7 cellular contexts compared by ENCODE assay signal in the genomic region with DNA sequence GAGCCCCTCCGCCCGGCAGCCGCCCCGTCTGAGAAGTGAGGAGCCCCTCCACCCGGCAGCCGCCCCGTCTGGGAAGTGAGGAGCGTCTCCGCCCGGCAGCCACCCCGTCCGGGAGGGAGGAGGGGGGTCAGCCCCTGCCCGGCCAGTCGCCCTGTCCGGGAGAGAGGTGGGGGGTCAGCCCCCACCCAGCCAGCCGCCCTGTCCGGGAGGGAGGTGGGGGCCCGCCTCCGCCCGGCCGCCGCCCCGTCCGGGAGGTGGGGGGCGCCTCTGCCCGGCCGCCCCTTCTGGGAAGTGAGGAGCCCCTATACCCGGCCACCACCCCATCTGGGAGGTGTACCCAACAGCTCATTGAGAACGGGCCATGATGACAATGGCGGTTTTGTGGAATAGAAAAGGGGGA. TPM values are rescaled to one million over a fixed set of nuclear protein-coding genes. Genes with fewer than 3 reads are reported as not detected.
DNase-seq lines count a peak whose midpoint lies in the region; ATAC-seq, FAIRE-seq and TF ChIP-seq lines count a peak whose summit lies in the region.
"Not testable (repeated sequence)": the region's sequence is repeated elsewhere in the genome, so short reads cannot be mapped to it uniquely, and the experiment has no call there.

No MANE protein-coding gene starts in this region.

- H2AFZ ChIP-seq in IMR-90 (replicated peaks; ENCODE audit: low read length, poor library complexity): not testable (repeated sequence)

- ATAC-seq in IMR-90 (ENCODE audit: low read depth): not testable (repeated sequence)

- POLR2A ChIA-PET in IMR-90 (lab: Charles Lee; ENCODE audit: unreplicated experiment): interaction anchor here (0.6 kb wide), 1 partner anchor 180 kb away, joined by 4 read pairs; no protein-coding TSS in a partner anchor

- not testable (repeated sequence) for H4K5ac ChIP-seq in IMR-90 (ENCODE audit: low read depth, low read length)

- peaks cover 14% of the 10 kb centered on the region; the same call in 1 of the 2 replicates for H4K20me1 ChIP-seq in IMR-90 (ENCODE audit: insufficient read depth, low read length)

- H3K27me3 Mint-ChIP-seq in neural crest cell (ENCODE audit: low read depth); osteocyte (ENCODE audit: unreplicated experiment); progenitor cell of endocrine pancreas: not testable (repeated sequence)

- not testable (repeated sequence) for H3K4ac ChIP-seq in IMR-90 (ENCODE audit: low read depth, low read length)

- not testable (repeated sequence) for H3K4me3 ChIP-seq in IMR-90 (ENCODE audit: insufficient read depth, low read depth, low read length); kidney (ENCODE audit: low read length in 2 of 2); suprapubic skin; vagina

- TF ChIP-seq RAD21 in IMR-90 (IDR thresholded peaks at IDR 0.05; ENCODE audit: low read length): not testable (repeated sequence)

- CTCF ChIA-PET in IMR-90 (lab: Yijun Ruan, JAX): not testable (repeated sequence)

- H2BK120ac ChIP-seq in IMR-90 (ENCODE audit: low read depth, low read length): not testable (repeated sequence)

- not testable (repeated sequence) for H2BK5ac ChIP-seq in IMR-90 (ENCODE audit: low read depth, low read length, poor library complexity, severe bottlenecking)

- not testable (repeated sequence) for H3K4me2 ChIP-seq in IMR-90 (ENCODE audit: low read depth, low read length)

- in situ Hi-C loops in IMR-90 (cut with MboI; ENCODE audit: low sequenced_read_pairs): not testable (repeated sequence)

- intact Hi-C loops in IMR-90 (cut with micrococcal nuclease); kidney (cut with DNase I); vagina (cut with DNase I): not testable (repeated sequence)

- H3K9me3 ChIP-seq in IMR-90 (ENCODE audit: control insufficient read depth, insufficient read depth, low read length); kidney (ENCODE audit: control insufficient read depth in 1 of 2, low read length in 2 of 2); suprapubic skin; vagina: not testable (repeated sequence)

- not testable (repeated sequence) for TF ChIP-seq POLR2A in IMR-90 (IDR thresholded peaks at IDR 0.05; ENCODE audit: low read depth, low read length); suprapubic skin (IDR thresholded peaks at IDR 0.05); vagina (IDR thresholded peaks at IDR 0.05)

- H3K4me1 ChIP-seq in IMR-90 (ENCODE audit: control insufficient read depth, insufficient read depth, low read length); kidney (ENCODE audit: control insufficient read depth in 1 of 2, insufficient read depth in 1 of 2, low read depth in 1 of 2, low read length in 2 of 2); suprapubic skin; vagina: not testable (repeated sequence)

- H3K36me3 Mint-ChIP-seq in neural crest cell (ENCODE audit: low read depth): peaks cover 49% of the 10 kb centered on the region
- H3K36me3 Mint-ChIP-seq in osteocyte (ENCODE audit: unreplicated experiment): peaks cover 41% of the 10 kb centered on the region
- H3K36me3 Mint-ChIP-seq in progenitor cell of endocrine pancreas (ENCODE audit: insufficient read depth): peaks cover 38% of the 10 kb centered on the region

- peaks cover 20% of the 10 kb centered on the region for H3K4me1 Mint-ChIP-seq in neural crest cell
- H3K4me1 Mint-ChIP-seq in osteocyte (ENCODE audit: unreplicated experiment): peaks cover 34% of the 10 kb centered on the region
- not testable (repeated sequence) for H3K4me1 Mint-ChIP-seq in progenitor cell of endocrine pancreas (ENCODE audit: low read depth)

- not testable (repeated sequence) for TF ChIP-seq EP300 in suprapubic skin (IDR thresholded peaks at IDR 0.05)

- not testable (repeated sequence) for H2BK20ac ChIP-seq in IMR-90 (ENCODE audit: low read depth, low read length)

- H3K9me1 ChIP-seq in IMR-90 (ENCODE audit: insufficient read depth, low read length): peaks cover 12% of the 10 kb centered on the region

- H3K14ac ChIP-seq in IMR-90 (replicated peaks; ENCODE audit: low read depth, low read length): not testable (repeated sequence)

- not testable (repeated sequence) for H3K27me3 ChIP-seq in IMR-90 (ENCODE audit: control insufficient read depth, insufficient read depth, low read length); suprapubic skin; vagina

- H4K91ac ChIP-seq in IMR-90 (ENCODE audit: insufficient read depth, low read depth, low read length): not testable (repeated sequence)

- not testable (repeated sequence) for H3K9ac ChIP-seq in IMR-90 (ENCODE audit: low read depth, low read length); kidney (ENCODE audit: low read length in 2 of 2)

- H2BK15ac ChIP-seq in IMR-90 (ENCODE audit: low read depth, low read length): not testable (repeated sequence)

- no CpG with 5 or more reads among the region's 30 CpGs for WGBS in IMR-90 (ENCODE audit: extremely low coverage in 2 of 2, insufficient read length in 1 of 2), 2 experiments
- 89% methylated on average over 11 of the region's 30 CpGs for WGBS in suprapubic skin

- peaks cover 22 to 41% of the 10 kb centered on the region in 2 experiments for H3K79me1 ChIP-seq in IMR-90 (ENCODE audit: low read depth in 1 of 2, low read length in 2 of 2)

- not testable (repeated sequence) for H3K36me3 ChIP-seq in IMR-90 (ENCODE audit: control insufficient read depth, insufficient read depth, low read length); kidney (ENCODE audit: control insufficient read depth in 1 of 2, insufficient read depth in 2 of 2, low read length in 2 of 2); suprapubic skin; vagina

- not testable (repeated sequence) for BruUV-seq in IMR-90 (replicated peaks; lab: Mats Ljungman, UMichigan)

- dilution Hi-C loops in IMR-90 (cut with HindIII; ENCODE audit: low sequenced_read_pairs, unreplicated experiment): not testable (repeated sequence)

- TF ChIP-seq CTCF in IMR-90 (conservative IDR thresholded peaks at IDR 0.05; ENCODE audit: low read depth, low read length); kidney (IDR thresholded peaks at IDR 0.05; ENCODE audit: borderline replicate concordance, extremely low read depth, insufficient read depth); neural crest cell (conservative IDR thresholded peaks at IDR 0.05); osteocyte (IDR thresholded peaks at IDR 0.05); progenitor cell of endocrine pancreas (IDR thresholded peaks at IDR 0.05; ENCODE audit: unreplicated experiment); suprapubic skin (IDR thresholded peaks at IDR 0.05); vagina (IDR thresholded peaks at IDR 0.05): not testable (repeated sequence)

- not testable (repeated sequence) for H2AK5ac ChIP-seq in IMR-90 (ENCODE audit: low read depth, low read length)

- H3K56ac ChIP-seq in IMR-90 (ENCODE audit: extremely low read depth, insufficient read depth, low read length): not testable (repeated sequence)

- not testable (repeated sequence) for DNase-seq in IMR-90; neural crest cell (ENCODE audit: low read depth, low spot score); osteocyte (ENCODE audit: extremely low spot score, unreplicated experiment); progenitor cell of endocrine pancreas (ENCODE audit: low spot score, unreplicated experiment); suprapubic skin (ENCODE audit: low spot score in 2 of 2); vagina (ENCODE audit: extremely low spot score in 2 of 2)
- peak; percentile 37 for DNase-seq in kidney

- not testable (repeated sequence) for H3K18ac ChIP-seq in IMR-90 (ENCODE audit: low read depth, low read length)

- H3K9me3 Mint-ChIP-seq in neural crest cell (peaks cover 23% of the 10 kb centered on the region), osteocyte (ENCODE audit: unreplicated experiment) (peaks cover 28% of the 10 kb centered on the region), progenitor cell of endocrine pancreas (ENCODE audit: low read depth) (peaks cover 40% of the 10 kb centered on the region)

- not testable (repeated sequence) for H3K27ac Mint-ChIP-seq in neural crest cell (ENCODE audit: unreplicated experiment)
- peak overlapping the region; percentile 75 for H3K27ac Mint-ChIP-seq in osteocyte (ENCODE audit: unreplicated experiment)
- H3K27ac Mint-ChIP-seq in progenitor cell of endocrine pancreas: peak overlapping the region; percentile 32

- FAIRE-seq in kidney (lab: Jason Lieb, UNC): not testable (repeated sequence)

- peak overlapping the region; percentile 47 for H3K4me3 Mint-ChIP-seq in neural crest cell
- not testable (repeated sequence) for H3K4me3 Mint-ChIP-seq in osteocyte (ENCODE audit: unreplicated experiment); progenitor cell of endocrine pancreas (ENCODE audit: low read depth)

- H2AK9ac ChIP-seq in IMR-90 (replicated peaks; ENCODE audit: low read depth, low read length, poor library complexity): not testable (repeated sequence)

- H3K23ac ChIP-seq in IMR-90 (ENCODE audit: low read depth, low read length): not testable (repeated sequence)

- peak overlapping the region; percentile 40; the same call in 1 of the 2 replicates for H3K27ac ChIP-seq in IMR-90 (ENCODE audit: insufficient read depth, low read length)
- H3K27ac ChIP-seq in kidney (ENCODE audit: low read depth in 2 of 2, low read length in 2 of 2): not testable (repeated sequence)
- H3K27ac ChIP-seq in suprapubic skin: peak overlapping the region; percentile 18
- peak overlapping the region; percentile 53 for H3K27ac ChIP-seq in vagina

- H4K8ac ChIP-seq in IMR-90 (ENCODE audit: low read depth in 2 of 2, low read length in 2 of 2): not testable (repeated sequence)

RNA-seq across cellular contexts. Expression of gene R3HCC1L, which starts 18.3 kb away (rescaled TPM):
- total RNA-seq in IMR-90 (2012; rRNA removed) (14.7 and 19.4 TPM in 2 replicates), kidney (17.0 TPM), neural crest cell (18.4 and 20.4 TPM in 2 replicates), osteocyte (11.3 TPM in 2 replicates), progenitor cell of endocrine pancreas (18.7 and 18.9 TPM in 2 replicates), suprapubic skin (10 to 100 TPM in 1 of 4 donors, 1 to 10 TPM in 3; 7.9 to 17.5 (median 9.7) TPM), vagina (12.3 TPM)
- polyA plus RNA-seq in IMR-90 (2012; rRNA removed) (8.0 and 8.3 TPM in 2 replicates), kidney (ENCODE audit: insufficient read depth, low read depth, low replicate concordance) (9.7 TPM)
- polyA plus RNA-seq in IMR-90 (2012; cell fraction: cytosol; rRNA removed): 1.3 and 2.9 TPM in 2 replicates
- polyA plus RNA-seq in IMR-90 (2012; cell fraction: nucleus; rRNA removed; ENCODE audit: low replicate concordance): 1.8 and 14.6 TPM in 2 replicates
